In the genomic region with DNA sequence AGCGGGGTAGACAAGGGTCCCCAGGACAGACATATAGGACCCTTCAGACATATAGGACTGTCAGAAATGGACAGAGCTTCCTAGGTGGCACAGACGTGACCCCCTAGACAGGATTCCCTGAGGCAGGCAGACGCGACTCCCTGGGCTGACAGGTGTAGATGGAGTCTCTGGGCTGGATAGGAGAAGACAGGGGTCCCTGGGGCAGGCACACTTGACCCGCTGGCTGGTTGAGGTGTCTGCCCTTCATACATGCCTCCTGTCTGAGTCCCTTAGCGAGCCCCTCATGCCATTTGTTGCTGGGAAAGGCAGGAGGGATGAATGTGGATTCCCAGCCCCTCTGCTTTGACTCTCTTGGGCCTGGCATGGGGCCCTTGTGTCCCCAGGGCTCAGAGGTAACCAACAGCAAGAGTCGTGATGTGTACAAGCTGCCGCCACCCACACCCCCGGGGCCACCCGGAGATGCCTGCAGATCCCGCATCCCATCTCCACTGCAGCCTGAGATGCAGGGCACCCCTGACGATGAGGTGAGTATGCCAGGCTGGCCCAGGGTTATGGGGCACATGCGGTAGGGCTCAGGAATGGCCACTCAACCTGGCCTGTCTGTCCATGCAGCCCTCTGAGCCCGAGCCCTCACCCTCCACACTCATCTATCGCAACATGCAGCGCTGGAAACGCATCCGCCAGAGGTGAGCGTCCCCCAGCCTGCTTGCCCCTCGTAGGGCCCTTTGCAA, we compare ENCODE assay signal across 1 cellular context.
TF ChIP-seq lines count a peak whose summit lies in the region.

No MANE protein-coding gene starts in this region.

TF ChIP-seq in GM23338, 12 proteins besides CTCF, POLR2A, EP300 and RAD21 (continued from another document):
- TF ChIP-seq ZNF462 (CRISPR knock-in tag; IDR thresholded peaks at IDR 0.05) = no peak
